In genomic region chr10:72364239-72364777, GRCh38 we compare ENCODE assay signal across 8 cellular contexts. TPM values are rescaled to one million over a fixed set of nuclear protein-coding genes. Genes with fewer than 3 reads are reported as not detected.
A peak's percentile ranks its signal among the peaks of the same experiment; 100 is the strongest.
DNase-seq lines count a peak whose midpoint lies in the region; ATAC-seq, FAIRE-seq and TF ChIP-seq lines count a peak whose summit lies in the region.

No MANE protein-coding gene starts in this region.

- H3K27me3 Mint-ChIP-seq in T-helper 2 cell treated with Interferon-gamma antibody and Interleukin-4, amounts not matched to agents 5 μg/mL and 100 μg/mL, for 36 hours (ENCODE audit: low read depth) = no peaks in the 10 kb centered on the region
- no peaks in the 10 kb centered on the region for H3K27me3 Mint-ChIP-seq in astrocyte (ENCODE audit: low read depth, unreplicated experiment)

- peak overlapping the region; percentile 50 for H3K4me3 Mint-ChIP-seq in T-helper 2 cell treated with Interferon-gamma antibody and Interleukin-4, amounts not matched to agents 5 μg/mL and 100 μg/mL, for 36 hours
- H3K4me3 Mint-ChIP-seq in astrocyte (ENCODE audit: unreplicated experiment) = no peak overlapping the region

- H3K4me1 Mint-ChIP-seq in T-helper 2 cell treated with Interferon-gamma antibody and Interleukin-4, amounts not matched to agents 5 μg/mL and 100 μg/mL, for 36 hours (ENCODE audit: low read depth) = peaks cover 19% of the 10 kb centered on the region
- peaks cover 6% of the 10 kb centered on the region for H3K4me1 Mint-ChIP-seq in astrocyte (ENCODE audit: low read depth, unreplicated experiment)

- TF ChIP-seq EP300 in sigmoid colon (IDR thresholded peaks at IDR 0.05) = no peak

- peak overlapping the region; percentile 89 for H2AFZ ChIP-seq in astrocyte (ENCODE audit: low read depth, low read length)

- intact Hi-C loops in sigmoid colon (cut with DNase I) = loop anchor here (1.0 to 10.0 kb wide), 4 partner anchors 328 to 700 kb away; partner anchors contain the start of gene MCU

- H3K27ac ChIP-seq in astrocyte (ENCODE audit: low read depth, low read length) (peak overlapping the region; percentile 58), sigmoid colon (peak overlapping the region; percentile 31 to 65 (median 46))

- H4K20me1 ChIP-seq in astrocyte (ENCODE audit: insufficient read depth, low read length) = no peaks in the 10 kb centered on the region

- FAIRE-seq in GM12891 (lab: Jason Lieb, UNC) (peak; percentile 93), astrocyte (lab: Jason Lieb, UNC) (peak; percentile 81)

- TF ChIP-seq POLR2A in GM12891 (IDR thresholded peaks at IDR 0.05; ENCODE audit: low read depth, low read length) (no peak), sigmoid colon (IDR thresholded peaks at IDR 0.05) (no peak)

- peaks cover 3% of the 10 kb centered on the region for H3K36me3 ChIP-seq in astrocyte (ENCODE audit: insufficient read depth, low read length)
- peaks cover 5 to 28% (median 9%) of the 10 kb centered on the region in 4 donors for H3K36me3 ChIP-seq in sigmoid colon

- DNase-seq in GM12891 (ENCODE audit: insufficient read length, low spot score) = peak; percentile 64
- DNase-seq in NCI-H2029 (lab: John Stamatoyannopoulos, UW) = peak; percentile 60
- DNase-seq in T-helper 2 cell treated with Interferon-gamma antibody and Interleukin-4, amounts not matched to agents 5 μg/mL and 100 μg/mL, for 36 hours (ENCODE audit: low spot score) = peak; percentile 77
- DNase-seq in astrocyte (ENCODE audit: low read depth) = peak; percentile 78
- DNase-seq in hepatic stellate cell (ENCODE audit: low spot score) = peak; percentile 86
- DNase-seq in sigmoid colon = peak; percentile 94

- H3K27me3 ChIP-seq in astrocyte (ENCODE audit: insufficient read depth, low read length) (no peaks in the 10 kb centered on the region), sigmoid colon (no peaks in the 10 kb centered on the region)

- no peaks in the 10 kb centered on the region for H3K36me3 Mint-ChIP-seq in T-helper 2 cell treated with Interferon-gamma antibody and Interleukin-4, amounts not matched to agents 5 μg/mL and 100 μg/mL, for 36 hours (ENCODE audit: low read depth)
- peaks cover 10% of the 10 kb centered on the region for H3K36me3 Mint-ChIP-seq in astrocyte (ENCODE audit: low read depth, unreplicated experiment)

- no peaks in the 10 kb centered on the region for H3K79me2 ChIP-seq in astrocyte (ENCODE audit: insufficient read depth, low read length)

- 3 to 9% methylated on average over 12 of the region's 12 CpGs for WGBS in sigmoid colon, 2 donors

- peak overlapping the region; percentile 46 for H3K9ac ChIP-seq in astrocyte (ENCODE audit: low read length)

- no peak overlapping the region for H3K4me3 ChIP-seq in astrocyte (ENCODE audit: insufficient read depth, low read depth, low read length)
- H3K4me3 ChIP-seq in sigmoid colon = peak overlapping the region in 1 of 4 donors; percentile 20

- H3K9me3 Mint-ChIP-seq in T-helper 2 cell treated with Interferon-gamma antibody and Interleukin-4, amounts not matched to agents 5 μg/mL and 100 μg/mL, for 36 hours = no peaks in the 10 kb centered on the region
- H3K9me3 Mint-ChIP-seq in astrocyte (ENCODE audit: unreplicated experiment) = no peaks in the 10 kb centered on the region

- H3K9me3 ChIP-seq in astrocyte (ENCODE audit: insufficient read depth, low read depth, low read length) (no peaks in the 10 kb centered on the region), sigmoid colon (no peaks in the 10 kb centered on the region)

- H3K27ac Mint-ChIP-seq in T-helper 2 cell treated with Interferon-gamma antibody and Interleukin-4, amounts not matched to agents 5 μg/mL and 100 μg/mL, for 36 hours = peak overlapping the region; percentile 68
- H3K27ac Mint-ChIP-seq in astrocyte (ENCODE audit: unreplicated experiment) = peak overlapping the region; percentile 96

- peak overlapping the region; percentile 59 for H3K4me2 ChIP-seq in astrocyte (ENCODE audit: low read length)

- H3K4me1 ChIP-seq in astrocyte (ENCODE audit: insufficient read depth, low read length) (peaks cover 10% of the 10 kb centered on the region), sigmoid colon (peaks cover 0 to 13% (median 6%) of the 10 kb centered on the region in 4 donors)

- TF ChIP-seq CTCF in astrocyte (IDR thresholded peaks at IDR 0.05; ENCODE audit: insufficient read depth, low read depth, low read length) = peak; percentile 95
- TF ChIP-seq CTCF in sigmoid colon (IDR thresholded peaks at IDR 0.05) = peak; percentile 84 to 91 (median 90)

- ATAC-seq in HG02884 (IDR thresholded peaks at IDR 0.05; ENCODE audit: unreplicated experiment) (peak; percentile 72), HG03108 (IDR thresholded peaks at IDR 0.05; ENCODE audit: unreplicated experiment) (no peak)

TF ChIP-seq in GM12891, 5 proteins besides CTCF, POLR2A, EP300 and RAD21:
- TF ChIP-seq SPI1 (IDR thresholded peaks at IDR 0.05; ENCODE audit: low read depth, low read length) = peak; percentile 69
- TF ChIP-seq POLR2AphosphoS5 (IDR thresholded peaks at IDR 0.05; ENCODE audit: low read depth, low read length) = 0 out of 2 replicates have a peak, but pooled peaks have one; percentile 22
- TF ChIP-seq PAX5 (IDR thresholded peaks at IDR 0.05; ENCODE audit: insufficient read depth, low read length, severe bottlenecking) = no peak
- TF ChIP-seq POU2F2 (IDR thresholded peaks at IDR 0.05; ENCODE audit: low read depth, low read length) = no peak
- TF ChIP-seq TAF1 (IDR thresholded peaks at IDR 0.05; ENCODE audit: low read depth, low read length) = no peak

RNA-seq across cellular contexts. Expression of gene DNAJB12, which starts 9.6 kb away (rescaled TPM):
- 13.7 TPM for polyA plus RNA-seq in GM12891 (2012; ENCODE audit: low read depth, missing spikeins)
- total RNA-seq in astrocyte (24.3 and 24.8 TPM in 2 replicates), sigmoid colon (10 to 100 TPM; 22.4 to 38.5 (median 30.0) TPM)
- 10 to 100 TPM in 2 of 3 donors, 1 to 10 TPM in 1; 9.5 to 28.7 (median 15.6) TPM for polyA plus RNA-seq in sigmoid colon
